ENCODE assay signal across 21 cellular contexts in the genomic region with DNA sequence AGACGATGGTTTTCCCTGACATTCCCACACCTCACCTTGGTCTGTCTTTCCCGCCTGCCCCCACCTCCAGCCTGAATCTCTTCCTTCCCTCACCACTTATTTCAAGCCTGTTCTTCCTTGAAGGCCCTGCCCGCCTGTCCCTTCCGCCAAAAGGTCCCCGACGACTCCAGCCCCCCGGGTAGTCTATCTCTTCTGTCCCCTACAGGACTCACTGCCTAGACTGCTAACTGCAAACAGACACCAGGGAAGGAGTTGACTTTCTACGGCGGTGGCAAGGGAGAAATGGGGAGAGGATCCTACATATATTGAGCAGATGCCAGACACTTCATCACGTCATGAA.
"Had no signal": no experiment of that assay in that cellular context is flagged by ENCODE, and none has a peak within 500 bp of the region (broad histone marks: within the 10 kb centered on the region; RNA-seq: fewer than 3 reads in every experiment).

No MANE protein-coding gene starts in this region.

- H3K4me3 ChIP-seq: cardiac muscle cell, esophagus squamous epithelium, gastroesophageal sphincter, sigmoid colon, smooth muscle cell, transverse colon, uterus had no signal

- H3K4me1 ChIP-seq: uterus had no signal

- DNase-seq: activated CD4-positive, CD25-positive, alpha-beta regulatory T cell treated with anti-CD3 and anti-CD28 coated beads, Interleukin-2, amount 50 U/mL, for 72 hours; activated CD8-positive, alpha-beta memory T cell treated with anti-CD3 and anti-CD28 coated beads, Interleukin-2, amount 50 U/mL, for 4 hours; activated naive CD4-positive, alpha-beta T cell treated with anti-CD3 and anti-CD28 coated beads, Interleukin-2, amount 50 U/mL, for 16 hours; activated naive CD8-positive, alpha-beta T cell treated with anti-CD3 and anti-CD28 coated beads, Interleukin-2, amount 50 U/mL, for 24 hours; activated T-cell treated with anti-CD3 and anti-CD28 coated beads, Interleukin-2, amount 50 U/mL, for 4 hours; dermis blood vessel endothelial cell; effector memory CD8-positive, alpha-beta T cell; esophagus squamous epithelium; retina; stimulated activated CD4-positive, alpha-beta T cell treated with anti-CD3 and anti-CD28 coated beads, Interleukin-15, amount 100 ng/mL, for 24 hours; stimulated activated naive B cell treated with anti-CD40 and anti-IgM and Interleukin-4, amounts not matched to agents 10 μg/mL and 1 μg/mL and 100 μg/mL, for 72 hours; transverse colon; WERI-Rb-1 had no signal

- H3K4me3 Mint-ChIP-seq: activated naive CD8-positive, alpha-beta T cell treated with anti-CD3 and anti-CD28 coated beads, Interleukin-2, amount 50 U/mL, for 24 hours; activated T-cell treated with anti-CD3 and anti-CD28 coated beads, Interleukin-2, amount 50 U/mL, for 4 hours; effector memory CD8-positive, alpha-beta T cell; stimulated activated naive B cell treated with anti-CD40 and anti-IgM and Interleukin-4, amounts not matched to agents 10 μg/mL and 1 μg/mL and 100 μg/mL, for 72 hours; T-cell; T-helper 2 cell treated with Interferon-gamma antibody and Interleukin-4, amounts not matched to agents 5 μg/mL and 100 μg/mL, for 36 hours had no signal

- H3K27me3 ChIP-seq: cardiac muscle cell, transverse colon, uterus had no signal

- H3K9me3 ChIP-seq: gastroesophageal sphincter, transverse colon, uterus had no signal

- H3K9me3 Mint-ChIP-seq: effector memory CD8-positive, alpha-beta T cell; T-helper 2 cell treated with Interferon-gamma antibody and Interleukin-4, amounts not matched to agents 5 μg/mL and 100 μg/mL, for 36 hours had no signal

- H3K36me3 Mint-ChIP-seq: T-cell had no signal

- ATAC-seq: gastroesophageal sphincter had no signal

- H3K27ac ChIP-seq: cardiac muscle cell, esophagus squamous epithelium, gastroesophageal sphincter, sigmoid colon, transverse colon, uterus, WERI-Rb-1 had no signal

- H3K27ac Mint-ChIP-seq: activated naive CD8-positive, alpha-beta T cell treated with anti-CD3 and anti-CD28 coated beads, Interleukin-2, amount 50 U/mL, for 24 hours; progenitor cell of endocrine pancreas; stimulated activated naive B cell treated with anti-CD40 and anti-IgM and Interleukin-4, amounts not matched to agents 10 μg/mL and 1 μg/mL and 100 μg/mL, for 72 hours; T-cell; T-helper 2 cell treated with Interferon-gamma antibody and Interleukin-4, amounts not matched to agents 5 μg/mL and 100 μg/mL, for 36 hours had no signal

- H3K36me3 ChIP-seq: cardiac muscle cell, esophagus squamous epithelium, gastroesophageal sphincter, sigmoid colon, transverse colon, uterus, WERI-Rb-1 had no signal

- H3K4me2 ChIP-seq: smooth muscle cell had no signal
